ENCODE assay signal across 8 cellular contexts in the genomic region with DNA sequence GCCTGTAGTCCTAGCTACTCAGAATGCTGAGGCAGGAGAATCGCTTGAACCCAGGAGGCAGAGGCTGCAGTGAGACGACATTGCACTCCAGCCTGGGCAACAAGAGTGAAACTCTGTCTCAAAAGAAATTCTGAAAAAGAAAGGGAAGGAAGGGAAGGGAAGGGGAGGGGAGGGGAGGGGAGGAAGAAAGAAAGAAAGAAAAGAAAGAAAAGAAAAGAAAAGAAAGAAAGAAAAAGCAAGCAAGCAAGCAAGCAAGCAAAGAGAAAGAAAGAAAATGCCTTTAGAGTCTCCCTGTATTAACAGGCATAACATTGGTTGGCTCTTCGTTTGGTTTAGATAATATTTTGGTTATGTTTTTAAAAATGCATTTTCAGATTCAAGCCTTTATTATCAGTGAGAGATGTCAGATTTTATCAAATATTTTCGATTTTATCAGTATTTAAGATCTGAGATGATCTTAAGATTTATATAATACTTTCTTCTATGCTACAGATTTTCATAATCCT.
"Had no signal": no experiment of that assay in that cellular context is flagged by ENCODE, and none has a peak within 500 bp of the region (broad histone marks: within the 10 kb centered on the region; RNA-seq: fewer than 3 reads in every experiment).

No MANE protein-coding gene starts in this region.

- H3K27me3 Mint-ChIP-seq: IgD-negative memory B cell had no signal

- H3K27ac Mint-ChIP-seq: IgD-negative memory B cell had no signal

- H3K36me3 Mint-ChIP-seq: IgD-negative memory B cell had no signal

- DNase-seq: GM23248, H9, HCEC 1CT, KG1 had no signal

- H2AFZ ChIP-seq: GM23248 had no signal

- H3K4me3 ChIP-seq: GM23248 had no signal

- H3K4me3 Mint-ChIP-seq: H9, IgD-negative memory B cell had no signal

- FAIRE-seq: H1, H54, HTR-8/SVneo had no signal

- H3K9me3 Mint-ChIP-seq: H9 had no signal

- H3K9ac ChIP-seq: GM23248 had no signal

- H3K27ac ChIP-seq: GM23248 had no signal
